ENCODE assay signal across 35 cellular contexts in the genomic region with DNA sequence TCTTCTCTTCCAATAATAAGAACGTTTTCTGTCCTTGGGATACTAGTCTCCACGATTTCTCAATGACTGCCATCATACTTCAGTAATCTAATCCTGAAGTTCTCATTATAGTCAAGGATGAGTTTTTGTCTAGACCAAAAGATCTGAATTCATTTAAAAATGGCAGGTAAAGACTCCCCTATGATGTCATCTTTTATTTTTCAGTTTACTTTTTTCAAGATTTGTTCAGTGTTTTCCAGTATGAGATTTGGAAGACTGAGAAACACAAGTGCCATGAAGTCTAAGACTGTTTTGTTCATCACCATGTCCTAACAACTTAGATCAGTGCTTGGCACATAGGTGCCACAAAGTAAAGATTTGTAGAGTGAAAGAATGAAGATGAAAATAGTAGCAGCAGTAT.
"Had no signal": no experiment of that assay in that cellular context is flagged by ENCODE, and none has a peak within 500 bp of the region (broad histone marks: within the 10 kb centered on the region; RNA-seq: fewer than 3 reads in every experiment).

No MANE protein-coding gene starts in this region.

- H3K27ac ChIP-seq: KMS-11 had no signal

- H3K27me3 ChIP-seq: MG63 had no signal

- DNase-seq: Karpas-422, Kasumi-1, MG63, MM.1S, MV-4-11, NCI-H1048, NCI-H1092, NCI-H1092 treated with DMSO at 0.1 percent for 48 hours, NCI-H1105, NCI-H1105 treated with DMSO at 0.1 percent for 48 hours, NCI-H1417, NCI-H1417 treated with DMSO at 0.1 percent for 48 hours, NCI-H1436, NCI-H1436 treated with DMSO at 0.1 percent for 48 hours, NCI-H146, NCI-H1694, NCI-H1694 treated with DMSO at 0.1 percent for 48 hours, NCI-H187, NCI-H187 treated with DMSO at 0.1 percent for 48 hours, NCI-H1930, NCI-H2029, NCI-H2029 treated with DMSO at 0.1 percent for 48 hours, NCI-H2081, NCI-H2081 treated with DMSO at 0.1 percent for 48 hours, NCI-H2107, NCI-H2171, NCI-H2171 treated with DMSO at 0.1 percent for 48 hours, NCI-H2227 treated with DMSO at 0.1 percent for 48 hours, NCI-H226, NCI-H345, NCI-H446, NCI-H446 treated with DMSO at 0.1 percent for 48 hours, NCI-H510A, NCI-H510A treated with DMSO at 0.1 percent for 48 hours had no signal

- H3K9ac ChIP-seq: KMS-11 had no signal

- H3K9me3 ChIP-seq: MG63 had no signal

- H3K4me3 ChIP-seq: MG63 had no signal

- H3K4me2 ChIP-seq: KMS-11 had no signal
